In the genomic region with DNA sequence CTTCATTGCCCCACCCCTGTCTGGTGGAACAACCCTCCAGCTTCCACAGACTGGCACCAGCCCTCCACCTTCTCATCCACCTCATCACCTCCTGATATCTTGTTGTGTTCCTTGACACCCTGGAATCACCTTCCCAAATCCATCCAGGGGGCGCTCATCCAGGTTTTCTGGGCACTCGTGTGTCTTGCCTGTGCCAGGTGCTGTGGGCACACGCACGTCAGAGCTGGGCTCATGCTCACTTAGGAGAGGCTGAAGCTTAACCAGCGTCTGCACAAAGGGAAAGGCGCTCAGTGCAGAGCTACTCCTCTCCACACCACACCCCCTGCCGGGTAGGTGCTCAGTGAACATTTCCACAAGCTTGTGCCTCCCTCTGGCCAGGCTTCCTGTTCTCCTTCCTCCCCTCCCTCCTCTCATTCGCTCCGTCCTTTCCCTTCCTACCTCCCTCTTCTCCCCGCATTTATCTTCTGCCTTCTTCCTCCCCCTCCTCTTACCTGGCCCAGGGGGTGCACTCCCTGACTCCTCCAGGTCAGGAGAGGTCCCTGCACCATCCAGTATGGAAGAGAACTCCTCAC, we compare ENCODE assay signal across 2 cellular contexts.
TF ChIP-seq lines count a peak whose summit lies in the region.

No MANE protein-coding gene starts in this region.

TF ChIP-seq in IMR-90, 13 proteins besides CTCF, POLR2A, EP300 and RAD21 (continued from another document):
- TF ChIP-seq, protein P1, sequence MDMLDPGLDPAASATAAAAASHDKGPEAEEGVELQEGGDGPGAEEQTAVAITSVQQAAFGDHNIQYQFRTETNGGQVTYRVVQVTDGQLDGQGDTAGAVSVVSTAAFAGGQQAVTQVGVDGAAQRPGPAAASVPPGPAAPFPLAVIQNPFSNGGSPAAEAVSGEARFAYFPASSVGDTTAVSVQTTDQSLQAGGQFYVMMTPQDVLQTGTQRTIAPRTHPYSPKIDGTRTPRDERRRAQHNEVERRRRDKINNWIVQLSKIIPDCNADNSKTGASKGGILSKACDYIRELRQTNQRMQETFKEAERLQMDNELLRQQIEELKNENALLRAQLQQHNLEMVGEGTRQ (IDR thresholded peaks at IDR 0.05; ENCODE audit: low read depth, low read length) = no peak
- no peak for TF ChIP-seq CHD1 (IDR thresholded peaks at IDR 0.05; ENCODE audit: low read depth, low read length)
- TF ChIP-seq SMC3 (IDR thresholded peaks at IDR 0.05; ENCODE audit: low read depth, low read length) = no peak
- TF ChIP-seq MAZ (IDR thresholded peaks at IDR 0.05; ENCODE audit: borderline replicate concordance, low read depth, low read length) = no peak
- TF ChIP-seq, protein P2, sequence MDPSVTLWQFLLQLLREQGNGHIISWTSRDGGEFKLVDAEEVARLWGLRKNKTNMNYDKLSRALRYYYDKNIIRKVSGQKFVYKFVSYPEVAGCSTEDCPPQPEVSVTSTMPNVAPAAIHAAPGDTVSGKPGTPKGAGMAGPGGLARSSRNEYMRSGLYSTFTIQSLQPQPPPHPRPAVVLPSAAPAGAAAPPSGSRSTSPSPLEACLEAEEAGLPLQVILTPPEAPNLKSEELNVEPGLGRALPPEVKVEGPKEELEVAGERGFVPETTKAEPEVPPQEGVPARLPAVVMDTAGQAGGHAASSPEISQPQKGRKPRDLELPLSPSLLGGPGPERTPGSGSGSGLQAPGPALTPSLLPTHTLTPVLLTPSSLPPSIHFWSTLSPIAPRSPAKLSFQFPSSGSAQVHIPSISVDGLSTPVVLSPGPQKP (IDR thresholded peaks at IDR 0.05; ENCODE audit: borderline replicate concordance, low read depth, low read length) = no peak
- no peak for TF ChIP-seq RCOR1 (IDR thresholded peaks at IDR 0.05; ENCODE audit: insufficient replicate concordance, low read length)
- no peak for TF ChIP-seq FOS (IDR thresholded peaks at IDR 0.05; ENCODE audit: low read depth, low read length)
- TF ChIP-seq CEBPB (IDR thresholded peaks at IDR 0.05; ENCODE audit: low read depth, low read length) = no peak
TF ChIP-seq in IMR-90: peak in this region for 0.

TF ChIP-seq in WTC11, 78 proteins besides CTCF, POLR2A, EP300 and RAD21 (continued from another document):
- TF ChIP-seq, protein P3, sequence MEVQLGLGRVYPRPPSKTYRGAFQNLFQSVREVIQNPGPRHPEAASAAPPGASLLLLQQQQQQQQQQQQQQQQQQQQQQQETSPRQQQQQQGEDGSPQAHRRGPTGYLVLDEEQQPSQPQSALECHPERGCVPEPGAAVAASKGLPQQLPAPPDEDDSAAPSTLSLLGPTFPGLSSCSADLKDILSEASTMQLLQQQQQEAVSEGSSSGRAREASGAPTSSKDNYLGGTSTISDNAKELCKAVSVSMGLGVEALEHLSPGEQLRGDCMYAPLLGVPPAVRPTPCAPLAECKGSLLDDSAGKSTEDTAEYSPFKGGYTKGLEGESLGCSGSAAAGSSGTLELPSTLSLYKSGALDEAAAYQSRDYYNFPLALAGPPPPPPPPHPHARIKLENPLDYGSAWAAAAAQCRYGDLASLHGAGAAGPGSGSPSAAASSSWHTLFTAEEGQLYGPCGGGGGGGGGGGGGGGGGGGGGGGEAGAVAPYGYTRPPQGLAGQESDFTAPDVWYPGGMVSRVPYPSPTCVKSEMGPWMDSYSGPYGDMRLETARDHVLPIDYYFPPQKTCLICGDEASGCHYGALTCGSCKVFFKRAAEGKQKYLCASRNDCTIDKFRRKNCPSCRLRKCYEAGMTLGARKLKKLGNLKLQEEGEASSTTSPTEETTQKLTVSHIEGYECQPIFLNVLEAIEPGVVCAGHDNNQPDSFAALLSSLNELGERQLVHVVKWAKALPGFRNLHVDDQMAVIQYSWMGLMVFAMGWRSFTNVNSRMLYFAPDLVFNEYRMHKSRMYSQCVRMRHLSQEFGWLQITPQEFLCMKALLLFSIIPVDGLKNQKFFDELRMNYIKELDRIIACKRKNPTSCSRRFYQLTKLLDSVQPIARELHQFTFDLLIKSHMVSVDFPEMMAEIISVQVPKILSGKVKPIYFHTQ (CRISPR knock-in tag; IDR thresholded peaks at IDR 0.05) = no peak
TF ChIP-seq in WTC11: peak in this region for 1.
